In genomic region chr9:108837530-108837929, GRCh38 we compare ENCODE assay signal across 19 cellular contexts. TPM values are rescaled to one million over a fixed set of nuclear protein-coding genes. Genes with fewer than 3 reads are reported as not detected.
DNase-seq lines count a peak whose midpoint lies in the region; ATAC-seq, FAIRE-seq and TF ChIP-seq lines count a peak whose summit lies in the region.
"Had no signal": no experiment of that assay in that cellular context is flagged by ENCODE, and none has a peak within 500 bp of the region (broad histone marks: within the 10 kb centered on the region; RNA-seq: fewer than 3 reads in every experiment).

No MANE protein-coding gene starts in this region.

- TF ChIP-seq POLR2A in A549 (IDR thresholded peaks at IDR 0.05; ENCODE audit: low read length) (no peak), HCT116 (IDR thresholded peaks at IDR 0.05; ENCODE audit: borderline replicate concordance, extremely low read depth, insufficient read depth, insufficient read length) (no peak)

- no peaks in the 10 kb centered on the region for H4K20me1 ChIP-seq in HCT116 (ENCODE audit: insufficient read depth)

- CTCF ChIA-PET in A549 (lab: Yijun Ruan, JAX): interaction anchor here (1.3 kb wide), 2 partner anchors 13 to 16 kb away, joined by 3 to 7 read pairs; no protein-coding TSS in a partner anchor
- CTCF ChIA-PET in HCT116 (lab: Charles Lee): interaction anchor here (1.6 kb wide), 1 partner anchor 1415 kb away, joined by 4 read pairs; no protein-coding TSS in a partner anchor

- DNase-seq in A549 (ENCODE audit: low read depth in 1 of 2, low spot score in 1 of 2): no peak
- DNase-seq in HCT116 (ENCODE audit: low read depth, low spot score): no peak
- peak; percentile 84 for DNase-seq in RWPE2 (ENCODE audit: low spot score)
- DNase-seq in OCI-M2 (lab: John Stamatoyannopoulos, UW; ENCODE audit: unreplicated experiment): no peak
- no peak for DNase-seq in DMS153 (lab: John Stamatoyannopoulos, UW)
- DNase-seq in H7: no peak
- no peak for DNase-seq in central memory CD4-positive, alpha-beta T cell
- DNase-seq: Calu3; CD4-positive, alpha-beta T cell; H9; NCI-H1048; NCI-H146; NCI-H2081 treated with DMSO at 0.1 percent for 48 hours; NCI-H2227 treated with DMSO at 0.1 percent for 48 hours; NCI-H526; SHP77 treated with DMSO at 0.1 percent for 48 hours had no signal

- H2AFZ ChIP-seq in HCT116 (ENCODE audit: low read depth, low read length, poor library complexity, severe bottlenecking): no peak overlapping the region

- no peak overlapping the region; the same call in 2 of the 3 replicates for H3K4me2 ChIP-seq in A549
- peak overlapping the region; percentile 13; the same call in 1 of the 2 replicates for H3K4me2 ChIP-seq in HCT116 (ENCODE audit: low read length)

- no peak for TF ChIP-seq EP300 in A549 (IDR thresholded peaks at IDR 0.05)

- TF ChIP-seq CTCF in A549 (IDR thresholded peaks at IDR 0.05) (no peak), HCT116 (IDR thresholded peaks at IDR 0.05 in 2 of 3, conservative IDR thresholded peaks at IDR 0.05 in 1 of 3; ENCODE audit: borderline replicate concordance in 1 of 3, insufficient read depth in 1 of 3, low read depth in 2 of 3, low read length in 2 of 3) (no peak), RWPE2 (IDR thresholded peaks at IDR 0.05; ENCODE audit: poor library complexity, severe bottlenecking) (peak; percentile 41)

- no peaks in the 10 kb centered on the region for H3K79me2 ChIP-seq in HCT116 (ENCODE audit: insufficient read depth, low read length)

- POLR2A ChIA-PET in A549 (lab: Yijun Ruan, JAX) (no interaction called here), HCT116 (lab: Charles Lee) (no interaction called here)

- H3K9ac ChIP-seq in HCT116 (ENCODE audit: low read length): no peak overlapping the region

- H3K9me2 ChIP-seq in HCT116 (ENCODE audit: insufficient read depth): no peaks in the 10 kb centered on the region

- intact Hi-C loops in HCT116 (cut with micrococcal nuclease): no loop called here

- H3K36me3 ChIP-seq in HCT116 (ENCODE audit: control insufficient read depth in 1 of 2, insufficient read depth in 2 of 2, low read length in 2 of 2) (no peaks in the 10 kb centered on the region), RWPE2 (ENCODE audit: low read depth) (no peaks in the 10 kb centered on the region), esophagus (ENCODE audit: control insufficient read depth in 2 of 2, insufficient read depth in 2 of 2, low read length in 1 of 2) (no peaks in the 10 kb centered on the region), H7 (replicated peaks; ENCODE audit: control insufficient read depth, insufficient read depth, low read length) (no peaks in the 10 kb centered on the region)

- H3K27ac ChIP-seq in A549: no peak overlapping the region
- H3K27ac ChIP-seq in HCT116 (ENCODE audit: low read depth, low read length): no peak overlapping the region
- H3K27ac ChIP-seq in RWPE2 (ENCODE audit: poor library complexity, severe bottlenecking): peak overlapping the region; percentile 100
- H3K27ac ChIP-seq in esophagus (ENCODE audit: low read depth in 2 of 2, low read length in 1 of 2): peak overlapping the region; percentile 64 to 71

- H3K27me3 ChIP-seq in HCT116 (ENCODE audit: insufficient read depth, low read length) (no peaks in the 10 kb centered on the region), RWPE2 (ENCODE audit: insufficient read depth, poor library complexity, severe bottlenecking) (no peaks in the 10 kb centered on the region), esophagus (ENCODE audit: control insufficient read depth in 1 of 2, insufficient read depth in 2 of 2, low read length in 2 of 2) (no peaks in the 10 kb centered on the region), H7 (ENCODE audit: control insufficient read depth, insufficient read depth, low read length) (no peaks in the 10 kb centered on the region)

- no TSS peak for BruUV-seq in HCT116 (replicated peaks; lab: Mats Ljungman, UMichigan)

- ATAC-seq in A549: peak; percentile 45 to 54; a peak in 3 of 6 replicates
- no peak for ATAC-seq in HCT116
- ATAC-seq in RWPE2 (ENCODE audit: low read depth): peak; percentile 86
- ATAC-seq: Panc1 had no signal

- RAD21 ChIA-PET in HCT116 (lab: Charles Lee; ENCODE audit: low non-redundant PET in 1 of 2, low total read pairs in 2 of 2, uncharacterized antibody in 2 of 2, unreplicated experiment in 2 of 2): no interaction called here

- WGBS in A549 (ENCODE audit: missing lambda C conversion rate): 45% methylated on average over 4 of the region's 4 CpGs
- WGBS in esophagus, 2 donors: 57% methylated on average over 4 of the region's 4 CpGs

- H3K4me1 ChIP-seq in A549 (no peaks in the 10 kb centered on the region), HCT116 (ENCODE audit: control insufficient read depth in 1 of 2, insufficient read depth in 2 of 2, low read length in 2 of 2) (peaks cover 0 to 15% of the 10 kb centered on the region in 2 experiments; a peak in 1 of 4 replicates), RWPE2 (ENCODE audit: insufficient read depth, poor library complexity, severe bottlenecking) (peaks cover 40% of the 10 kb centered on the region), esophagus (ENCODE audit: control insufficient read depth in 2 of 2, insufficient read depth in 2 of 2, low read length in 1 of 2) (peaks cover 0 to 9% of the 10 kb centered on the region in 2 donors)

- no peaks in the 10 kb centered on the region for H3K9me3 ChIP-seq in A549
- no peaks in the 10 kb centered on the region for H3K9me3 ChIP-seq in HCT116 (ENCODE audit: control insufficient read depth in 1 of 2, insufficient read depth in 1 of 2, low read depth in 1 of 2, low read length in 2 of 2)
- H3K9me3 ChIP-seq in RWPE2 (ENCODE audit: severe bottlenecking): no peaks in the 10 kb centered on the region
- H3K9me3 ChIP-seq in esophagus (ENCODE audit: control insufficient read depth in 2 of 2, insufficient read depth in 1 of 2, low read depth in 1 of 2, low read length in 1 of 2): no peaks in the 10 kb centered on the region

- no peak for FAIRE-seq in A549 (lab: Jason Lieb, UNC)

- H3K4me3 ChIP-seq in A549: no peak overlapping the region
- no peak overlapping the region for H3K4me3 ChIP-seq in HCT116 (replicated peaks in 1 of 2; ENCODE audit: low read depth in 1 of 2, low read length in 2 of 2)
- no peak overlapping the region for H3K4me3 ChIP-seq in RWPE2 (ENCODE audit: severe bottlenecking)
- H3K4me3 ChIP-seq in esophagus (ENCODE audit: low read depth in 1 of 2, low read length in 2 of 2): no peak overlapping the region
- H3K4me3 ChIP-seq in H7 (ENCODE audit: insufficient read depth, low read depth, low read length): no peak overlapping the region

- TF ChIP-seq RAD21 in A549 (conservative IDR thresholded peaks at IDR 0.05 in 1 of 2, IDR thresholded peaks at IDR 0.05 in 1 of 2) (no peak), HCT116 (IDR thresholded peaks at IDR 0.05; ENCODE audit: low read depth) (no peak)

TF ChIP-seq in HCT116, 20 proteins besides CTCF, POLR2A, EP300 and RAD21:
- TF ChIP-seq ZBTB33 (IDR thresholded peaks at IDR 0.05; ENCODE audit: extremely low read depth, insufficient replicate concordance, low read length): no peak

RNA-seq across cellular contexts. Expression of gene ACTL7B, which starts 18.3 kb away (rescaled TPM):
- polyA plus RNA-seq in A549 (2011; rRNA removed) (not detected in 2 replicates), A549 (2017; fragmentation: RNase III; extraction: RNeasy Plus Mini Kit Qiagen cat#74134 plus additional on column Dnase treatment) (not detected in 3 replicates), esophagus (under 1 TPM in 1 of 2 donors, not detected in 1; 0.02 TPM)
- polyA plus RNA-seq in A549 (2012; cell fraction: cytosol; rRNA removed): 0.01 TPM in 2 replicates
- polyA plus RNA-seq in A549 (2012; cell fraction: nucleus; rRNA removed): 0.11 and 0.25 TPM in 2 replicates
- polyA minus RNA-seq in A549 (2011; rRNA and poly(A)+ RNA removed): 0.10 TPM in 1 of 2 replicates, not detected in the other
- not detected for total RNA-seq in HCT116 (2021; ENCODE audit: unreplicated experiment)
- polyA plus RNA-seq in HCT116 (2012): not detected in 2 replicates
- total RNA-seq in H7 (2014; rRNA removed; shearing (Covaris generic)): not detected in 2 replicates
- total RNA-seq: A673, Calu3 had no signal

RNA-seq across cellular contexts. Expression of gene ACTL7A, which starts 24.5 kb away (rescaled TPM):
- polyA plus RNA-seq in A549 (2011; rRNA removed) (not detected in 2 replicates), A549 (2017; fragmentation: RNase III; extraction: RNeasy Plus Mini Kit Qiagen cat#74134 plus additional on column Dnase treatment) (not detected in 3 replicates), esophagus (not detected)
- not detected in 2 replicates for polyA plus RNA-seq in A549 (2012; cell fraction: cytosol; rRNA removed)
- polyA plus RNA-seq in A549 (2012; cell fraction: nucleus; rRNA removed): not detected in 2 replicates
- not detected in 2 replicates for polyA minus RNA-seq in A549 (2011; rRNA and poly(A)+ RNA removed)
- not detected for total RNA-seq in HCT116 (2021; ENCODE audit: unreplicated experiment)
- 0.07 TPM in 1 of 2 replicates, not detected in the other for polyA plus RNA-seq in HCT116 (2012)
- not detected in 2 replicates for total RNA-seq in H7 (2014; rRNA removed; shearing (Covaris generic))
- total RNA-seq: A673; Calu3; CD4-positive, alpha-beta T cell; H9 had no signal

Comparison
In these comparisons a context has a peak if more than half of its experiments do, and no peak if none do; other contexts are left out.
1. H3K27ac ChIP-seq: peak in RWPE2 (single experiment) and esophagus (2 of 2); none in A549 (0 of 2) and HCT116 (single experiment).